In the genomic region with DNA sequence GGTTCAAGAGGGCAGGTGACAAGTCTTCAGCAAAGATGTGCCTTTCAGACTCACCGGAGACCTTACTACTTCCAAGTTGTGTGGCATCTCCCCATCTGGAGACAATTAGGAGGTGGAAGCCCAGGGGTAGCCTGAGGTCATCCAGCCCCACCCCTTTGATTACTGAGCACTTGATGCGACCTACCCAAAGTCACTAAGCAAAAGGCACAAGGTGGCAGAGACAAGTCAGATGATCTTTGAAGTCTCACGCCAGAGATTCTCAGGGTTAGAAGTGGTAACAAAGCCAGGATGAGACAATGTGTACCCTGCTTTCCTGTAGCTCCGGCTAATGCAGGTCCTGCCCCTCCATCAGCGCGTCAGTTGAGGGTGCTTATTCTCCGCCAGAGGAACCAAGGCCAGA, we compare ENCODE assay signal across 1 cellular context.
TF ChIP-seq lines count a peak whose summit lies in the region.

No MANE protein-coding gene starts in this region.

TF ChIP-seq in GM23338, 12 proteins besides CTCF, POLR2A, EP300 and RAD21 (continued from another document):
- TF ChIP-seq, protein P1, sequence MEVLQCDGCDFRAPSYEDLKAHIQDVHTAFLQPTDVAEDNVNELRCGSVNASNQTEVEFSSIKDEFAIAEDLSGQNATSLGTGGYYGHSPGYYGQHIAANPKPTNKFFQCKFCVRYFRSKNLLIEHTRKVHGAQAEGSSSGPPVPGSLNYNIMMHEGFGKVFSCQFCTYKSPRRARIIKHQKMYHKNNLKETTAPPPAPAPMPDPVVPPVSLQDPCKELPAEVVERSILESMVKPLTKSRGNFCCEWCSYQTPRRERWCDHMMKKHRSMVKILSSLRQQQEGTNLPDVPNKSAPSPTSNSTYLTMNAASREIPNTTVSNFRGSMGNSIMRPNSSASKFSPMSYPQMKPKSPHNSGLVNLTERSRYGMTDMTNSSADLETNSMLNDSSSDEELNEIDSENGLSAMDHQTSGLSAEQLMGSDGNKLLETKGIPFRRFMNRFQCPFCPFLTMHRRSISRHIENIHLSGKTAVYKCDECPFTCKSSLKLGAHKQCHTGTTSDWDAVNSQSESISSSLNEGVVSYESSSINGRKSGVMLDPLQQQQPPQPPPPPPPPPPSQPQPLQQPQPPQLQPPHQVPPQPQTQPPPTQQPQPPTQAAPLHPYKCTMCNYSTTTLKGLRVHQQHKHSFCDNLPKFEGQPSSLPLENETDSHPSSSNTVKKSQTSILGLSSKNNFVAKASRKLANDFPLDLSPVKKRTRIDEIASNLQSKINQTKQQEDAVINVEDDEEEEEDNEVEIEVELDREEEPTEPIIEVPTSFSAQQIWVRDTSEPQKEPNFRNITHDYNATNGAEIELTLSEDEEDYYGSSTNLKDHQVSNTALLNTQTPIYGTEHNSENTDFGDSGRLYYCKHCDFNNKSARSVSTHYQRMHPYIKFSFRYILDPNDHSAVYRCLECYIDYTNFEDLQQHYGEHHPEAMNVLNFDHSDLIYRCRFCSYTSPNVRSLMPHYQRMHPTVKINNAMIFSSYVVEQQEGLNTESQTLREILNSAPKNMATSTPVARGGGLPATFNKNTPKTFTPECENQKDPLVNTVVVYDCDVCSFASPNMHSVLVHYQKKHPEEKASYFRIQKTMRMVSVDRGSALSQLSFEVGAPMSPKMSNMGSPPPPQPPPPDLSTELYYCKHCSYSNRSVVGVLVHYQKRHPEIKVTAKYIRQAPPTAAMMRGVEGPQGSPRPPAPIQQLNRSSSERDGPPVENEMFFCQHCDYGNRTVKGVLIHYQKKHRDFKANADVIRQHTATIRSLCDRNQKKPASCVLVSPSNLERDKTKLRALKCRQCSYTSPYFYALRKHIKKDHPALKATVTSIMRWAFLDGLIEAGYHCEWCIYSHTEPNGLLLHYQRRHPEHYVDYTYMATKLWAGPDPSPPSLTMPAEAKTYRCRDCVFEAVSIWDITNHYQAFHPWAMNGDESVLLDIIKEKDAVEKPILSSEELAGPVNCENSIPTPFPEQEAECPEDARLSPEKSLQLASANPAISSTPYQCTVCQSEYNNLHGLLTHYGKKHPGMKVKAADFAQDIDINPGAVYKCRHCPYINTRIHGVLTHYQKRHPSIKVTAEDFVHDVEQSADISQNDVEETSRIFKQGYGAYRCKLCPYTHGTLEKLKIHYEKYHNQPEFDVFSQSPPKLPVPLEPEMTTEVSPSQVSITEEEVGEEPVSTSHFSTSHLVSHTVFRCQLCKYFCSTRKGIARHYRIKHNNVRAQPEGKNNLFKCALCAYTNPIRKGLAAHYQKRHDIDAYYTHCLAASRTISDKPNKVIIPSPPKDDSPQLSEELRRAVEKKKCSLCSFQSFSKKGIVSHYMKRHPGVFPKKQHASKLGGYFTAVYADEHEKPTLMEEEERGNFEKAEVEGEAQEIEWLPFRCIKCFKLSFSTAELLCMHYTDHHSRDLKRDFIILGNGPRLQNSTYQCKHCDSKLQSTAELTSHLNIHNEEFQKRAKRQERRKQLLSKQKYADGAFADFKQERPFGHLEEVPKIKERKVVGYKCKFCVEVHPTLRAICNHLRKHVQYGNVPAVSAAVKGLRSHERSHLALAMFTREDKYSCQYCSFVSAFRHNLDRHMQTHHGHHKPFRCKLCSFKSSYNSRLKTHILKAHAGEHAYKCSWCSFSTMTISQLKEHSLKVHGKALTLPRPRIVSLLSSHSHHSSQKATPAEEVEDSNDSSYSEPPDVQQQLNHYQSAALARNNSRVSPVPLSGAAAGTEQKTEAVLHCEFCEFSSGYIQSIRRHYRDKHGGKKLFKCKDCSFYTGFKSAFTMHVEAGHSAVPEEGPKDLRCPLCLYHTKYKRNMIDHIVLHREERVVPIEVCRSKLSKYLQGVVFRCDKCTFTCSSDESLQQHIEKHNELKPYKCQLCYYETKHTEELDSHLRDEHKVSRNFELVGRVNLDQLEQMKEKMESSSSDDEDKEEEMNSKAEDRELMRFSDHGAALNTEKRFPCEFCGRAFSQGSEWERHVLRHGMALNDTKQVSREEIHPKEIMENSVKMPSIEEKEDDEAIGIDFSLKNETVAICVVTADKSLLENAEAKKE (CRISPR knock-in tag; IDR thresholded peaks at IDR 0.05) = no peak
- TF ChIP-seq ZNF331 (CRISPR knock-in tag; IDR thresholded peaks at IDR 0.05; ENCODE audit: low read depth) (no peak), EZH2 (IDR thresholded peaks at IDR 0.05; ENCODE audit: low read depth, unreplicated experiment) (no peak), JUNB (IDR thresholded peaks at IDR 0.05; ENCODE audit: unreplicated experiment) (no peak), ZNF114 (CRISPR knock-in tag; IDR thresholded peaks at IDR 0.05) (no peak), EZH2phosphoT487 (IDR thresholded peaks at IDR 0.05; ENCODE audit: unreplicated experiment) (no peak)
- TF ChIP-seq, protein P2, sequence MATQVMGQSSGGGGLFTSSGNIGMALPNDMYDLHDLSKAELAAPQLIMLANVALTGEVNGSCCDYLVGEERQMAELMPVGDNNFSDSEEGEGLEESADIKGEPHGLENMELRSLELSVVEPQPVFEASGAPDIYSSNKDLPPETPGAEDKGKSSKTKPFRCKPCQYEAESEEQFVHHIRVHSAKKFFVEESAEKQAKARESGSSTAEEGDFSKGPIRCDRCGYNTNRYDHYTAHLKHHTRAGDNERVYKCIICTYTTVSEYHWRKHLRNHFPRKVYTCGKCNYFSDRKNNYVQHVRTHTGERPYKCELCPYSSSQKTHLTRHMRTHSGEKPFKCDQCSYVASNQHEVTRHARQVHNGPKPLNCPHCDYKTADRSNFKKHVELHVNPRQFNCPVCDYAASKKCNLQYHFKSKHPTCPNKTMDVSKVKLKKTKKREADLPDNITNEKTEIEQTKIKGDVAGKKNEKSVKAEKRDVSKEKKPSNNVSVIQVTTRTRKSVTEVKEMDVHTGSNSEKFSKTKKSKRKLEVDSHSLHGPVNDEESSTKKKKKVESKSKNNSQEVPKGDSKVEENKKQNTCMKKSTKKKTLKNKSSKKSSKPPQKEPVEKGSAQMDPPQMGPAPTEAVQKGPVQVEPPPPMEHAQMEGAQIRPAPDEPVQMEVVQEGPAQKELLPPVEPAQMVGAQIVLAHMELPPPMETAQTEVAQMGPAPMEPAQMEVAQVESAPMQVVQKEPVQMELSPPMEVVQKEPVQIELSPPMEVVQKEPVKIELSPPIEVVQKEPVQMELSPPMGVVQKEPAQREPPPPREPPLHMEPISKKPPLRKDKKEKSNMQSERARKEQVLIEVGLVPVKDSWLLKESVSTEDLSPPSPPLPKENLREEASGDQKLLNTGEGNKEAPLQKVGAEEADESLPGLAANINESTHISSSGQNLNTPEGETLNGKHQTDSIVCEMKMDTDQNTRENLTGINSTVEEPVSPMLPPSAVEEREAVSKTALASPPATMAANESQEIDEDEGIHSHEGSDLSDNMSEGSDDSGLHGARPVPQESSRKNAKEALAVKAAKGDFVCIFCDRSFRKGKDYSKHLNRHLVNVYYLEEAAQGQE (IDR thresholded peaks at IDR 0.05; ENCODE audit: unreplicated experiment) = no peak
